1 cellular context compared by ENCODE assay signal in the genomic region with DNA sequence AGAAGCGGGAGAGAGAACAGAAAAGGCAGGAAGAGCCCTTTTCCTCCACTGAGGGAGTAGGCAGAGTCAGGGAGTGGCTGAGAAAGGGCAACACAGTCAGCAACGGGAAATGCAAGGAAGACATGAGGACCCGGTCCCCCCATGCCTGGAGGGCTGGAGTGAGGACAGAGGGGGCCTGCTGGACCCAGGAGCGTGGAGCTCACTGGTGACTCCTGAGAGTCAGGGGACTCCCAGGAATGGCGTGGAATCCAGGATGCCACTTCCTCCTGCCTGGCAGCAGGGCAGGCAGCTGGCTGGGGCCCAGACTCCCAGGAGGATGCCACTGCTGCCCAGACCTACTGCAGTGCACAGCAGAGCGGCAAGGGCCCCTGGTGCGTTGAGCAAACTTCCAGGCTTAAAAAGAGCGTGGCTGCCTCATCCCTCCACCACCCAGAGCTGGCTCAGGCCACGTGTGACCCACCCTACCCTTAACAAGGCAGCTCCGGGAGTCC.
TF ChIP-seq lines count a peak whose summit lies in the region.

No MANE protein-coding gene starts in this region.

TF ChIP-seq in HepG2, 621 proteins besides CTCF, POLR2A, EP300 and RAD21:
- no peak for TF ChIP-seq ZNF460 (CRISPR knock-in tag; IDR thresholded peaks at IDR 0.05; ENCODE audit: borderline replicate concordance)
- TF ChIP-seq ZNF17 (CRISPR knock-in tag; IDR thresholded peaks at IDR 0.05), result no peak
- TF ChIP-seq, protein P1, sequence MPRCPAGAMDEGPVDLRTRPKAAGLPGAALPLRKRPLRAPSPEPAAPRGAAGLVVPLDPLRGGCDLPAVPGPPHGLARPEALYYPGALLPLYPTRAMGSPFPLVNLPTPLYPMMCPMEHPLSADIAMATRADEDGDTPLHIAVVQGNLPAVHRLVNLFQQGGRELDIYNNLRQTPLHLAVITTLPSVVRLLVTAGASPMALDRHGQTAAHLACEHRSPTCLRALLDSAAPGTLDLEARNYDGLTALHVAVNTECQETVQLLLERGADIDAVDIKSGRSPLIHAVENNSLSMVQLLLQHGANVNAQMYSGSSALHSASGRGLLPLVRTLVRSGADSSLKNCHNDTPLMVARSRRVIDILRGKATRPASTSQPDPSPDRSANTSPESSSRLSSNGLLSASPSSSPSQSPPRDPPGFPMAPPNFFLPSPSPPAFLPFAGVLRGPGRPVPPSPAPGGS (CRISPR knock-in tag; IDR thresholded peaks at IDR 0.05), result no peak
- TF ChIP-seq TEAD2 (CRISPR knock-in tag; IDR thresholded peaks at IDR 0.05), result no peak
- TF ChIP-seq, protein P2, sequence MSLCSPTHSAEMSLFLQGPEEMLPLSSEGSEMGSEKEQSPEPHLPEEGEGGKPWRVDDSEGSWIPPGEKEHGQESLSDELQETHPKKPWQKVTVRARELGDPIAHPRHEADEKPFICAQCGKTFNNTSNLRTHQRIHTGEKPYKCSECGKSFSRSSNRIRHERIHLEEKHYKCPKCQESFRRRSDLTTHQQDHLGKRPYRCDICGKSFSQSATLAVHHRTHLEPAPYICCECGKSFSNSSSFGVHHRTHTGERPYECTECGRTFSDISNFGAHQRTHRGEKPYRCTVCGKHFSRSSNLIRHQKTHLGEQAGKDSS (CRISPR knock-in tag; IDR thresholded peaks at IDR 0.05; ENCODE audit: borderline replicate concordance, low read depth), result no peak
